ENCODE assay signal across 8 cellular contexts in the genomic region with DNA sequence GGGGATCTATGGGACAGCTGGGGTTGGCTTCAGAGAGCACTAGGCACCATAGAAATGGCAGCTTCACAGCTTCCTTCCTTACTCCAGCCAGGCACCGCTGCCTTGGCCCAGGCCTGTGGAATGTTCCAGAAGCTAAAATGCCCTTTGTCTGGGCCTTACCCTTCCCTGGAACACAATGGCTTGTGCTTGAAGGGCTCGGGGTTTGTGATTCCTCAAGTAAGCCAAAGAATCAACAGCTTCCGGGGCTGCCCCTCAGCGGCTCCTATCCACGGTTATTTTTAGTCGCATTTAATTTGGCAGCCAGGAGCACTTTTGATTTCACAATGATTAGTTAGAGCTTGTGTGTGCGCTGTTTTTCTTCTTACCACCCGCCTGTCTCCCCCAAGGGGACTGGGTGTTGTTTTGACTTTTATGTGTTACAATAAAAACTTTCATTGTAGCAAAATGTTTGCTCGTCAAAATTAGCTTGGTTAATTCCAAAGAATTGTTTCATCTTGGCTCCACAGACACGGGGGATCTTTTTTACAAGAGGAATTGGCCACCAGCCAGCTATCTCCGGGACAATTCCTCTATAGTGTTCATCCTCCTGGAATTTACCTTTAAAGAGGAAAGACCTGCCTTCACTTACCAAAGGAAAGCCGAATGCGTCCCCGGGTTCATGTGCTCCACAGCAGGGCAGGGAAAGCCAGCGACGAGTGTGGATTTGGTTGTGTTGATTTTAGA.
DNase-seq lines count a peak whose midpoint lies in the region; ATAC-seq and TF ChIP-seq lines count a peak whose summit lies in the region.

No MANE protein-coding gene starts in this region.

- peaks cover 0 to 3% (median 0%) of the 10 kb centered on the region in 7 donors for H3K9me3 Mint-ChIP-seq in CD14-positive monocyte
- no peaks in the 10 kb centered on the region for H3K9me3 Mint-ChIP-seq in natural killer cell treated with Interleukin-12 subunit alpha and Interleukin-12 subunit beta and Interleukin-15 and Interleukin-18, amount 100 ng/mL, for 72 hours

- H3K27me3 Mint-ChIP-seq in CD14-positive monocyte (ENCODE audit: low read depth in 3 of 3) = peaks cover 4 to 10% (median 6%) of the 10 kb centered on the region in 3 donors
- H3K27me3 Mint-ChIP-seq in natural killer cell treated with Interleukin-12 subunit alpha and Interleukin-12 subunit beta and Interleukin-15 and Interleukin-18, amount 100 ng/mL, for 72 hours = peaks cover 0 to 25% of the 10 kb centered on the region in 2 donors

- peak overlapping the region in 1 of 2 donors; percentile 36 for H3K27ac ChIP-seq in coronary artery

- peaks cover 33% of the 10 kb centered on the region for H3K4me1 Mint-ChIP-seq in CD14-positive monocyte
- H3K4me1 Mint-ChIP-seq in natural killer cell treated with Interleukin-12 subunit alpha and Interleukin-12 subunit beta and Interleukin-15 and Interleukin-18, amount 100 ng/mL, for 72 hours (ENCODE audit: low read depth in 2 of 2) = peaks cover 13 to 19% of the 10 kb centered on the region in 2 donors

- H3K4me3 Mint-ChIP-seq in CD14-positive monocyte = no peak overlapping the region
- H3K4me3 Mint-ChIP-seq in natural killer cell treated with Interleukin-12 subunit alpha and Interleukin-12 subunit beta and Interleukin-15 and Interleukin-18, amount 100 ng/mL, for 72 hours = peak overlapping the region; percentile 43

- no peak for ATAC-seq in natural killer cell treated with Interleukin-12 subunit alpha and Interleukin-12 subunit beta and Interleukin-15 and Interleukin-18, amount 100 ng/mL, for 72 hours
- no peak for ATAC-seq in GM21786 (IDR thresholded peaks at IDR 0.05; ENCODE audit: unreplicated experiment)

- peak overlapping the region; percentile 18 for H3K4me3 ChIP-seq in coronary artery

- TF ChIP-seq CTCF in CD14-positive monocyte (IDR thresholded peaks at IDR 0.05) = no peak
- TF ChIP-seq CTCF in coronary artery (IDR thresholded peaks at IDR 0.05) = no peak

- intact Hi-C loops in CD14-positive monocyte (cut with micrococcal nuclease) = no loop called here

- peak overlapping the region; percentile 85 to 98 (median 96) for H3K27ac Mint-ChIP-seq in CD14-positive monocyte
- peak overlapping the region; percentile 35 to 42 for H3K27ac Mint-ChIP-seq in natural killer cell treated with Interleukin-12 subunit alpha and Interleukin-12 subunit beta and Interleukin-15 and Interleukin-18, amount 100 ng/mL, for 72 hours

- H3K36me3 Mint-ChIP-seq in CD14-positive monocyte = no peaks in the 10 kb centered on the region
- no peaks in the 10 kb centered on the region for H3K36me3 Mint-ChIP-seq in natural killer cell treated with Interleukin-12 subunit alpha and Interleukin-12 subunit beta and Interleukin-15 and Interleukin-18, amount 100 ng/mL, for 72 hours

- DNase-seq in CD14-positive monocyte (ENCODE audit: low spot score) (peak; percentile 37), MV-4-11 (lab: John Stamatoyannopoulos, UW) (peak; percentile 80), coronary artery (ENCODE audit: low spot score) (no peak), CD1c-positive myeloid dendritic cell (ENCODE audit: extremely low spot score) (no peak), NCI-H2171 (lab: John Stamatoyannopoulos, UW) (no peak), NK-92 (lab: John Stamatoyannopoulos, UW; ENCODE audit: unreplicated experiment) (no peak)
- DNase-seq in natural killer cell treated with Interleukin-12 subunit alpha and Interleukin-12 subunit beta and Interleukin-15 and Interleukin-18, amount 100 ng/mL, for 72 hours (ENCODE audit: low spot score) = no peak

Comparison
In these comparisons a context has a peak if more than half of its experiments do, and no peak if none do; other contexts are left out.
1. DNase-seq: peak in CD14-positive monocyte (single experiment) and MV-4-11 (single experiment); none in coronary artery (single experiment), natural killer cell treated with Interleukin-12 subunit alpha and Interleukin-12 subunit beta and Interleukin-15 and Interleukin-18, amount 100 ng/mL, for 72 hours (single experiment), CD1c-positive myeloid dendritic cell (single experiment), NCI-H2171 (single experiment) and NK-92 (single experiment).